ENCODE assay signal across 36 cellular contexts in genomic region chr5:5906778-5907177, GRCh38.
DNase-seq lines count a peak whose midpoint lies in the region; ATAC-seq, FAIRE-seq and TF ChIP-seq lines count a peak whose summit lies in the region.
"Had no signal": no experiment of that assay in that cellular context is flagged by ENCODE, and none has a peak within 500 bp of the region (broad histone marks: within the 10 kb centered on the region; RNA-seq: fewer than 3 reads in every experiment).

No MANE protein-coding gene starts in this region.

- no peak overlapping the region for H3K27ac Mint-ChIP-seq in GM23338
- no peak overlapping the region for H3K27ac Mint-ChIP-seq in stimulated activated naive B cell treated with anti-CD40 and anti-IgM and Interleukin-4, amounts not matched to agents 10 μg/mL and 1 μg/mL and 100 μg/mL, for 72 hours
- H3K27ac Mint-ChIP-seq: B cell; CD14-positive monocyte; CD4-positive, alpha-beta memory T cell; CD4-positive, alpha-beta T cell; CD4-positive, CD25-positive, alpha-beta regulatory T cell; CD8-positive, alpha-beta memory T cell; CD8-positive, alpha-beta T cell had no signal

- no peak for TF ChIP-seq RAD21 in A549 (conservative IDR thresholded peaks at IDR 0.05 in 1 of 2, IDR thresholded peaks at IDR 0.05 in 1 of 2)
- TF ChIP-seq RAD21 in IMR-90 (IDR thresholded peaks at IDR 0.05; ENCODE audit: low read length): no peak
- no peak for TF ChIP-seq RAD21 in K562 (CRISPR knock-in tag; conservative IDR thresholded peaks at IDR 0.05 in 1 of 2, IDR thresholded peaks at IDR 0.05 in 1 of 2)

- DNase-seq in A549 (ENCODE audit: low read depth in 1 of 2, low spot score in 1 of 2) (no peak), GM23338 (ENCODE audit: low spot score) (no peak), IMR-90 (no peak), K562 (ENCODE audit: extremely low read depth in 1 of 4, low spot score in 3 of 4) (no peak), MM.1S (no peak), retina (no peak)
- DNase-seq in activated CD4-positive, alpha-beta T cell treated with anti-CD3 and anti-CD28 coated beads, Interleukin-2, amount 50 U/mL, for 1 hour: no peak
- no peak for DNase-seq in stimulated activated naive B cell treated with anti-CD40 and anti-IgM and Interleukin-4, amounts not matched to agents 10 μg/mL and 1 μg/mL and 100 μg/mL, for 72 hours
- DNase-seq: 8988T; ACHN; AML-193; BE2C; C1 segment of cervical spinal cord; Caco-2; Calu3; CD4-positive, alpha-beta memory T cell; CD4-positive, alpha-beta T cell; CD4-positive, CD25-positive, alpha-beta regulatory T cell; CD8-positive, alpha-beta memory T cell; CD8-positive, alpha-beta T cell; COR-L47; DMS 273 treated with DMSO at 0.1 percent for 48 hours; DMS153; DMS53; DMS79; DMS79 treated with DMSO at 0.1 percent for 48 hours; DND-41; EL had no signal

- no peak overlapping the region for H4K5ac ChIP-seq in IMR-90 (ENCODE audit: low read depth, low read length)

- H3K79me2 ChIP-seq in GM23338 (replicated peaks; ENCODE audit: insufficient read depth): no peaks in the 10 kb centered on the region
- no peaks in the 10 kb centered on the region for H3K79me2 ChIP-seq in K562 (ENCODE audit: control insufficient read depth, insufficient read depth, low read length)
- H3K79me2 ChIP-seq in MM.1S (ENCODE audit: low read length): no peaks in the 10 kb centered on the region

- no peak overlapping the region for H3K14ac ChIP-seq in IMR-90 (replicated peaks; ENCODE audit: low read depth, low read length)

- no peak overlapping the region for H3K23ac ChIP-seq in IMR-90 (ENCODE audit: low read depth, low read length)

- no peak overlapping the region for H2BK5ac ChIP-seq in IMR-90 (ENCODE audit: low read depth, low read length, poor library complexity, severe bottlenecking)

- H3K56ac ChIP-seq in IMR-90 (ENCODE audit: extremely low read depth, insufficient read depth, low read length): no peak overlapping the region

- H3K4me3 ChIP-seq in A549 (no peak overlapping the region), GM23338 (no peak overlapping the region), IMR-90 (ENCODE audit: insufficient read depth, low read depth, low read length) (no peak overlapping the region), K562 (no peak overlapping the region), MM.1S (ENCODE audit: low read length) (no peak overlapping the region)
- H3K4me3 ChIP-seq: BLaER1; BLaER1 treated with 17β-estradiol and CSF1 and Interleukin-3, amounts not matched to agents 10 nM and 100 nM had no signal

- H2AFZ ChIP-seq in GM23338 (no peak overlapping the region), IMR-90 (replicated peaks; ENCODE audit: low read length, poor library complexity) (no peak overlapping the region), K562 (ENCODE audit: low read depth, low read length) (no peak overlapping the region), MM.1S (ENCODE audit: low read length) (no peak overlapping the region)

- 56% methylated on average over 3 of the region's 3 CpGs for WGBS in A549 (ENCODE audit: missing lambda C conversion rate)
- no CpG with 5 or more reads among the region's 3 CpGs for WGBS in IMR-90 (ENCODE audit: extremely low coverage in 2 of 2, insufficient read length in 1 of 2), 2 experiments
- WGBS in K562 (ENCODE audit: insufficient coverage, low coverage, missing lambda C conversion rate): 2% methylated on average over 3 of the region's 3 CpGs

- no peaks in the 10 kb centered on the region for H3K36me3 Mint-ChIP-seq in GM23338 (ENCODE audit: low read depth)
- H3K36me3 Mint-ChIP-seq in stimulated activated naive B cell treated with anti-CD40 and anti-IgM and Interleukin-4, amounts not matched to agents 10 μg/mL and 1 μg/mL and 100 μg/mL, for 72 hours: no peaks in the 10 kb centered on the region
- H3K36me3 Mint-ChIP-seq: CD14-positive monocyte; CD4-positive, alpha-beta memory T cell; CD4-positive, CD25-positive, alpha-beta regulatory T cell; CD8-positive, alpha-beta memory T cell; CD8-positive, alpha-beta T cell had no signal

- POLR2A ChIA-PET in A549 (lab: Yijun Ruan, JAX) (no interaction called here), IMR-90 (lab: Charles Lee; ENCODE audit: unreplicated experiment) (no interaction called here), K562 (lab: Yijun Ruan, JAX) (no interaction called here)

- H2AK5ac ChIP-seq in IMR-90 (ENCODE audit: low read depth, low read length): no peak overlapping the region

- no peak overlapping the region for H3K18ac ChIP-seq in IMR-90 (ENCODE audit: low read depth, low read length)

- H3K27me3 Mint-ChIP-seq in GM23338 (ENCODE audit: insufficient read depth, low read depth, poor library complexity): no peaks in the 10 kb centered on the region
- no peaks in the 10 kb centered on the region for H3K27me3 Mint-ChIP-seq in stimulated activated naive B cell treated with anti-CD40 and anti-IgM and Interleukin-4, amounts not matched to agents 10 μg/mL and 1 μg/mL and 100 μg/mL, for 72 hours
- H3K27me3 Mint-ChIP-seq: CD4-positive, alpha-beta T cell had no signal

- H3K4me2 ChIP-seq in A549 (no peak overlapping the region), GM23338 (0 out of 2 replicates have a peak overlapping the region, but pooled peaks have one; percentile 17), IMR-90 (ENCODE audit: low read depth, low read length) (no peak overlapping the region), K562 (ENCODE audit: insufficient read depth, low read length) (no peak overlapping the region), MM.1S (ENCODE audit: low read depth, low read length) (no peak overlapping the region)
- H3K4me2 ChIP-seq: BLaER1; BLaER1 treated with 17β-estradiol and CSF1 and Interleukin-3, amounts not matched to agents 10 nM and 100 nM had no signal

- peaks cover 4% of the 10 kb centered on the region; the same call in 1 of the 3 replicates for H3K9me3 Mint-ChIP-seq in GM23338
- H3K9me3 Mint-ChIP-seq in stimulated activated naive B cell treated with anti-CD40 and anti-IgM and Interleukin-4, amounts not matched to agents 10 μg/mL and 1 μg/mL and 100 μg/mL, for 72 hours: peaks cover 4% of the 10 kb centered on the region in 2 donors

- CTCF ChIA-PET in A549 (lab: Yijun Ruan, JAX): no interaction called here
- CTCF ChIA-PET in IMR-90 (lab: Yijun Ruan, JAX): no interaction called here
- CTCF ChIA-PET in K562 (lab: Yijun Ruan, JAX; ENCODE audit: low intra/inter-chr PET ratio): no interaction called here

- H3K79me1 ChIP-seq in IMR-90 (ENCODE audit: low read depth in 1 of 2, low read length in 2 of 2): no peaks in the 10 kb centered on the region

- TF ChIP-seq CTCF in A549 (IDR thresholded peaks at IDR 0.05): no peak
- no peak for TF ChIP-seq CTCF in GM23338 (conservative IDR thresholded peaks at IDR 0.05; ENCODE audit: low read depth in 2 of 2)
- TF ChIP-seq CTCF in IMR-90 (conservative IDR thresholded peaks at IDR 0.05; ENCODE audit: low read depth, low read length): no peak
- TF ChIP-seq CTCF in K562 (IDR thresholded peaks at IDR 0.05 in 2 of 3, conservative IDR thresholded peaks at IDR 0.05 in 1 of 3; ENCODE audit: insufficient read depth in 2 of 3, low read depth in 1 of 3, low read length in 3 of 3): no peak
- no peak for TF ChIP-seq CTCF in MM.1S (IDR thresholded peaks at IDR 0.05; ENCODE audit: low read length)

- H3F3A ChIP-seq in GM23338 (replicated peaks; ENCODE audit: low read depth) (no peaks in the 10 kb centered on the region), MM.1S (ENCODE audit: insufficient read depth, low read length) (no peaks in the 10 kb centered on the region)

- no peak overlapping the region for H3K4me3 Mint-ChIP-seq in GM23338
- no peak overlapping the region for H3K4me3 Mint-ChIP-seq in stimulated activated naive B cell treated with anti-CD40 and anti-IgM and Interleukin-4, amounts not matched to agents 10 μg/mL and 1 μg/mL and 100 μg/mL, for 72 hours
- H3K4me3 Mint-ChIP-seq: B cell; CD14-positive monocyte; CD4-positive, alpha-beta memory T cell; CD4-positive, alpha-beta T cell; CD4-positive, CD25-positive, alpha-beta regulatory T cell; CD8-positive, alpha-beta memory T cell; CD8-positive, alpha-beta T cell had no signal

- no peak for ATAC-seq in A549
- ATAC-seq in GM23338: no peak
- ATAC-seq in IMR-90 (ENCODE audit: low read depth): no peak
- no peak for ATAC-seq in K562
- no peak for ATAC-seq in stimulated activated naive B cell treated with anti-CD40 and anti-IgM and Interleukin-4, amounts not matched to agents 10 μg/mL and 1 μg/mL and 100 μg/mL, for 72 hours (replicated peaks)
- ATAC-seq: CD8-positive, alpha-beta T cell had no signal

- FAIRE-seq in A549 (lab: Jason Lieb, UNC): no peak
- FAIRE-seq in K562 (lab: Jason Lieb, UNC): no peak
- FAIRE-seq: A204.1, D721Med had no signal

- no peak overlapping the region for H3K4ac ChIP-seq in IMR-90 (ENCODE audit: low read depth, low read length)

- no peak overlapping the region for H4K91ac ChIP-seq in IMR-90 (ENCODE audit: insufficient read depth, low read depth, low read length)

- H3K9me1 ChIP-seq in IMR-90 (ENCODE audit: insufficient read depth, low read length): no peaks in the 10 kb centered on the region
- no peaks in the 10 kb centered on the region for H3K9me1 ChIP-seq in K562 (ENCODE audit: control insufficient read depth, insufficient read depth, low read length)

- no peak overlapping the region for H2AK9ac ChIP-seq in IMR-90 (replicated peaks; ENCODE audit: low read depth, low read length, poor library complexity)

- no peaks in the 10 kb centered on the region for H4K20me1 ChIP-seq in GM23338 (replicated peaks; ENCODE audit: insufficient read depth)
- H4K20me1 ChIP-seq in IMR-90 (ENCODE audit: insufficient read depth, low read length): no peaks in the 10 kb centered on the region
- H4K20me1 ChIP-seq in K562 (replicated peaks; ENCODE audit: control insufficient read depth, insufficient read depth, low read length): no peaks in the 10 kb centered on the region
- H4K20me1 ChIP-seq in MM.1S (ENCODE audit: insufficient read depth, low read length): no peaks in the 10 kb centered on the region
- H4K20me1 ChIP-seq: BLaER1; BLaER1 treated with 17β-estradiol and CSF1 and Interleukin-3, amounts not matched to agents 10 nM and 100 nM had no signal

- no peak for TF ChIP-seq POLR2A in A549 (IDR thresholded peaks at IDR 0.05; ENCODE audit: low read length)
- no peak for TF ChIP-seq POLR2A in IMR-90 (IDR thresholded peaks at IDR 0.05; ENCODE audit: low read depth, low read length)
- no peak for TF ChIP-seq POLR2A in K562 (conservative IDR thresholded peaks at IDR 0.05)

- H4K8ac ChIP-seq in IMR-90 (ENCODE audit: low read depth in 2 of 2, low read length in 2 of 2): no peak overlapping the region

- no peak overlapping the region for H2BK15ac ChIP-seq in IMR-90 (ENCODE audit: low read depth, low read length)

- BruUV-seq in IMR-90 (replicated peaks; lab: Mats Ljungman, UMichigan) (no TSS peak), K562 (replicated peaks; lab: Mats Ljungman, UMichigan) (no TSS peak)

- dilution Hi-C loops in IMR-90 (cut with HindIII; ENCODE audit: low sequenced_read_pairs, unreplicated experiment): no loop called here

- H3K9me2 ChIP-seq in GM23338 (ENCODE audit: insufficient read depth) (no peaks in the 10 kb centered on the region), MM.1S (replicated peaks; ENCODE audit: insufficient read depth, low read length) (no peaks in the 10 kb centered on the region)

- no peak for TF ChIP-seq EP300 in A549 (IDR thresholded peaks at IDR 0.05)
- TF ChIP-seq EP300 in K562 (IDR thresholded peaks at IDR 0.05; ENCODE audit: low read length): no peak

- H3K9ac ChIP-seq in IMR-90 (ENCODE audit: low read depth, low read length): no peak overlapping the region
- H3K9ac ChIP-seq in K562 (ENCODE audit: insufficient read depth in 1 of 2, low read depth in 2 of 2, low read length in 2 of 2): no peak overlapping the region
- H3K9ac ChIP-seq in MM.1S (ENCODE audit: low read length): no peak overlapping the region
- H3K9ac ChIP-seq: BLaER1; BLaER1 treated with 17β-estradiol and CSF1 and Interleukin-3, amounts not matched to agents 10 nM and 100 nM had no signal

- no peak overlapping the region for H2BK120ac ChIP-seq in IMR-90 (ENCODE audit: low read depth, low read length)

- H3K27ac ChIP-seq in A549 (no peak overlapping the region), GM23338 (ENCODE audit: low read depth) (no peak overlapping the region), IMR-90 (ENCODE audit: insufficient read depth, low read length) (no peak overlapping the region), K562 (ENCODE audit: extremely low read depth, low read depth, low read length) (no peak overlapping the region), MM.1S (ENCODE audit: low read length) (no peak overlapping the region)
- H3K27ac ChIP-seq: 22Rv1; BLaER1; BLaER1 treated with 17β-estradiol and CSF1 and Interleukin-3, amounts not matched to agents 10 nM and 100 nM; C4-2B had no signal

- intact Hi-C loops in IMR-90 (cut with micrococcal nuclease) (no loop called here), K562 (cut with micrococcal nuclease) (no loop called here)

- in situ Hi-C loops in IMR-90 (cut with MboI; ENCODE audit: low sequenced_read_pairs): no loop called here
- in situ Hi-C loops in K562 (cut with MboI): no loop called here

- H3K27me3 ChIP-seq in GM23338 (ENCODE audit: insufficient read depth): no peaks in the 10 kb centered on the region
- H3K27me3 ChIP-seq in IMR-90 (ENCODE audit: control insufficient read depth, insufficient read depth, low read length): no peaks in the 10 kb centered on the region
- no peaks in the 10 kb centered on the region for H3K27me3 ChIP-seq in K562 (ENCODE audit: control insufficient read depth in 2 of 2, insufficient read depth in 2 of 2, low read length in 2 of 2)
- no peaks in the 10 kb centered on the region for H3K27me3 ChIP-seq in MM.1S (replicated peaks; ENCODE audit: insufficient read depth, low read length)
- H3K27me3 ChIP-seq: BE2C; BLaER1; BLaER1 treated with 17β-estradiol and CSF1 and Interleukin-3, amounts not matched to agents 10 nM and 100 nM had no signal

- H3K9me3 ChIP-seq in A549 (0 out of 3 replicates have a peak, but pooled peaks cover 3% of the 10 kb centered on the region), IMR-90 (ENCODE audit: control insufficient read depth, insufficient read depth, low read length) (peaks cover 7% of the 10 kb centered on the region), K562 (replicated peaks; ENCODE audit: control insufficient read depth, insufficient read depth, low read depth, low read length) (no peaks in the 10 kb centered on the region), MM.1S (replicated peaks; ENCODE audit: insufficient read depth, low read length) (no peaks in the 10 kb centered on the region)
- H3K9me3 ChIP-seq: BE2C had no signal

- no peaks in the 10 kb centered on the region for H3K4me1 ChIP-seq in A549
- H3K4me1 ChIP-seq in GM23338 (ENCODE audit: insufficient read depth): peaks cover 11% of the 10 kb centered on the region; the same call in 1 of the 2 replicates
- no peaks in the 10 kb centered on the region for H3K4me1 ChIP-seq in IMR-90 (ENCODE audit: control insufficient read depth, insufficient read depth, low read length)
- H3K4me1 ChIP-seq in K562 (replicated peaks in 1 of 2; ENCODE audit: control insufficient read depth in 2 of 2, insufficient read depth in 2 of 2, low read length in 2 of 2): no peaks in the 10 kb centered on the region
- H3K4me1 ChIP-seq in MM.1S (ENCODE audit: low read length): no peaks in the 10 kb centered on the region
- H3K4me1 ChIP-seq: BE2C; BLaER1; BLaER1 treated with 17β-estradiol and CSF1 and Interleukin-3, amounts not matched to agents 10 nM and 100 nM; Caco-2 had no signal

- peaks cover 24% of the 10 kb centered on the region for H3K4me1 Mint-ChIP-seq in GM23338
- no peaks in the 10 kb centered on the region for H3K4me1 Mint-ChIP-seq in stimulated activated naive B cell treated with anti-CD40 and anti-IgM and Interleukin-4, amounts not matched to agents 10 μg/mL and 1 μg/mL and 100 μg/mL, for 72 hours
- H3K4me1 Mint-ChIP-seq: B cell; CD14-positive monocyte; CD4-positive, alpha-beta memory T cell; CD4-positive, CD25-positive, alpha-beta regulatory T cell; CD8-positive, alpha-beta memory T cell had no signal

- no peak overlapping the region for H2BK20ac ChIP-seq in IMR-90 (ENCODE audit: low read depth, low read length)

- H3K36me3 ChIP-seq in GM23338 (ENCODE audit: insufficient read depth) (no peaks in the 10 kb centered on the region), IMR-90 (ENCODE audit: control insufficient read depth, insufficient read depth, low read length) (no peaks in the 10 kb centered on the region), K562 (ENCODE audit: control insufficient read depth, insufficient read depth, low read length) (no peaks in the 10 kb centered on the region), MM.1S (replicated peaks; ENCODE audit: insufficient read depth, low read length) (no peaks in the 10 kb centered on the region)
- H3K36me3 ChIP-seq: BE2C; BLaER1; BLaER1 treated with 17β-estradiol and CSF1 and Interleukin-3, amounts not matched to agents 10 nM and 100 nM had no signal

Comparison
In these comparisons a context has a peak if more than half of its experiments do, and no peak if none do; other contexts are left out.
1. Of the 35 proteins assayed by ChIP-seq in both K562 and A549: peak only in K562: none; only in A549: MAFK; in both: none; in neither: 34.